ENCODE assay signal across 17 cellular contexts in the genomic region with DNA sequence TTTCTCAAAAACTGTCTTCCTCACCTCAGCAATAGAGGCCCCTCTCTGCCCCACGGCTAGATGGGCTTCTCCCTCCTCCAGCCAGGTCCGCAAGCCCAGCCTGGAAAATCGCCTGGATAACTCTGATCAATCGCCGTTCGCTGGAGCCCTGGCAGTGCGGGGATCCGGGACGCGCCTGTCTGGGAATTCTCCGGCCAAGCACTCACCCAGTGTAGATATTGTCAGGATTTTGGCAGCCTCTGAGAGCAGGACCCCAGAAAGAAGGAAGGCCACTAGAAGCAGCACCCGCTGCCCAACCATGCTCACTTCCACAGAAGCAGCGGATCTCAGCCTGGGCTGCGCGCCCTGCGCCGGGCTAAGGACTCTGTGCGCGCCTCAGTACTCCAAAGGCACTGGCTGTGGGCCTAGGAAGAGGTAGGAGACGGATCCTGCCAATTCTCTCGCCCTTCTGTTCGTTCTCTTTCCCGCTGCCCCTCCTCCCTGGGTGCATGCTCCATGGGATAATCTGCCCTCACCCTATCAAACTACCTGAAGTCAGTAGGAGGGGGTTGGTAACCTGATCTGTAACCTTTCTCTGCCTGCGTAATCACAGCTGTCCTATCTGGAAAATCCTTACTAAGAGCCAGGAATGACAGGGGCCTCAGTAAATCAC. TPM values are rescaled to one million over a fixed set of nuclear protein-coding genes. Genes with fewer than 3 reads are reported as not detected.
DNase-seq lines count a peak whose midpoint lies in the region; ATAC-seq, FAIRE-seq and TF ChIP-seq lines count a peak whose summit lies in the region.
"Had no signal": no experiment of that assay in that cellular context is flagged by ENCODE, and none has a peak within 500 bp of the region (broad histone marks: within the 10 kb centered on the region; RNA-seq: fewer than 3 reads in every experiment).

A gene with protein sequence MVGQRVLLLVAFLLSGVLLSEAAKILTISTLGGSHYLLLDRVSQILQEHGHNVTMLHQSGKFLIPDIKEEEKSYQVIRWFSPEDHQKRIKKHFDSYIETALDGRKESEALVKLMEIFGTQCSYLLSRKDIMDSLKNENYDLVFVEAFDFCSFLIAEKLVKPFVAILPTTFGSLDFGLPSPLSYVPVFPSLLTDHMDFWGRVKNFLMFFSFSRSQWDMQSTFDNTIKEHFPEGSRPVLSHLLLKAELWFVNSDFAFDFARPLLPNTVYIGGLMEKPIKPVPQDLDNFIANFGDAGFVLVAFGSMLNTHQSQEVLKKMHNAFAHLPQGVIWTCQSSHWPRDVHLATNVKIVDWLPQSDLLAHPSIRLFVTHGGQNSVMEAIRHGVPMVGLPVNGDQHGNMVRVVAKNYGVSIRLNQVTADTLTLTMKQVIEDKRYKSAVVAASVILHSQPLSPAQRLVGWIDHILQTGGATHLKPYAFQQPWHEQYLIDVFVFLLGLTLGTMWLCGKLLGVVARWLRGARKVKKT (minus strand): TSS at position 450 of the 652 bp plus-strand sequence. CDS start 150 bp downstream, at position 300.

- no TSS peak for BruUV-seq in OCI-LY7 (replicated peaks; lab: Mats Ljungman, UMichigan)

- peak; percentile 95 for ATAC-seq in WTC11
- no peak for ATAC-seq in HG02840 (IDR thresholded peaks at IDR 0.05; ENCODE audit: low FRiP score, unreplicated experiment)
- ATAC-seq: mucosa of descending colon, Panc1 had no signal

- H3K9me3 ChIP-seq in kidney (ENCODE audit: control insufficient read depth in 1 of 2, low read length in 2 of 2) (no peaks in the 10 kb centered on the region), OCI-LY7 (ENCODE audit: low read length) (no peaks in the 10 kb centered on the region), SK-N-SH (no peaks in the 10 kb centered on the region)
- H3K9me3 ChIP-seq: mucosa of descending colon had no signal

- WGBS in SK-N-SH (ENCODE audit: low lambda C conversion rate) = 37% methylated on average over 19 of the region's 24 CpGs

- H3K9ac ChIP-seq in kidney (ENCODE audit: low read length in 2 of 2) (peak within 1 kb of the TSS; percentile 33 to 77), SK-N-SH (no peak within 1 kb of the TSS)

- H3K36me3 Mint-ChIP-seq in WTC11 = no peaks in the 10 kb centered on the region
- H3K36me3 Mint-ChIP-seq: IgD-negative memory B cell had no signal

- CTCF ChIA-PET in WTC11 (lab: Charles Lee) (interaction anchor here (1.3 to 3.6 kb wide), 4 partner anchors 27 to 88 kb away, joined by 4 to 15 read pairs (median 14); no protein-coding TSS in a partner anchor), OCI-LY7 (lab: Charles Lee; ENCODE audit: unreplicated experiment) (no interaction called here), SK-N-SH (lab: Yijun Ruan, JAX) (interaction anchor here (0.7 to 1.0 kb wide), 2 partner anchors 66 to 315 kb away, joined by 3 to 4 read pairs; no protein-coding TSS in a partner anchor)

- H3K4me1 Mint-ChIP-seq in WTC11 = peaks cover 13% of the 10 kb centered on the region
- H3K4me1 Mint-ChIP-seq: IgD-negative memory B cell had no signal

- peak within 1 kb of the TSS; percentile 40 to 77 for H3K27ac ChIP-seq in kidney (ENCODE audit: low read depth in 2 of 2, low read length in 2 of 2)
- no peak within 1 kb of the TSS for H3K27ac ChIP-seq in OCI-LY7 (ENCODE audit: low read depth, low read length, poor library complexity, severe bottlenecking)
- no peak within 1 kb of the TSS for H3K27ac ChIP-seq in SK-N-SH (ENCODE audit: low read depth in 2 of 2, low read length in 1 of 2)

- H3K27me3 Mint-ChIP-seq in WTC11 (ENCODE audit: low read depth) = peaks cover 39% of the 10 kb centered on the region

- H4K20me1 ChIP-seq in OCI-LY7 (ENCODE audit: insufficient read depth, low read length) = no peaks in the 10 kb centered on the region
- H4K20me1 ChIP-seq in SK-N-SH (ENCODE audit: insufficient read depth) = no peaks in the 10 kb centered on the region

- no peak within 1 kb of the TSS for H3K27ac Mint-ChIP-seq in WTC11
- H3K27ac Mint-ChIP-seq: IgD-negative memory B cell; stimulated activated naive CD8-positive, alpha-beta T cell treated with anti-CD3 and anti-CD28 coated beads, Interleukin-15, Interleukin-2, amounts not matched to agents 100 ng/mL and 50 ng/mL, for 24 hours had no signal

- H3K4me2 ChIP-seq in OCI-LY7 (ENCODE audit: low read length) = no peak within 1 kb of the TSS
- no peak within 1 kb of the TSS for H3K4me2 ChIP-seq in SK-N-SH

- no peaks in the 10 kb centered on the region for H3F3A ChIP-seq in SK-N-SH (replicated peaks; ENCODE audit: insufficient read depth)

- H3K79me2 ChIP-seq in OCI-LY7 (ENCODE audit: insufficient read depth, low read depth, low read length) = no peaks in the 10 kb centered on the region
- H3K79me2 ChIP-seq in SK-N-SH (ENCODE audit: insufficient read depth) = no peaks in the 10 kb centered on the region

- H3K27me3 ChIP-seq in SK-N-SH (ENCODE audit: insufficient read depth) = no peaks in the 10 kb centered on the region

- no peaks in the 10 kb centered on the region for H3K9me2 ChIP-seq in OCI-LY7 (ENCODE audit: insufficient read depth, low read length)
- no peaks in the 10 kb centered on the region for H3K9me2 ChIP-seq in SK-N-SH

- intact Hi-C loops in kidney (cut with DNase I) (no loop called here), OCI-LY7 (cut with micrococcal nuclease; ENCODE audit: unreplicated experiment) (no loop called here)

- POLR2A ChIA-PET in WTC11 (lab: Charles Lee) = interaction anchor here (0.5 kb wide), 1 partner anchor 588 kb away, joined by 3 read pairs; no protein-coding TSS in a partner anchor
- POLR2A ChIA-PET in OCI-LY7 (lab: Charles Lee) = interaction anchor here (0.5 to 0.8 kb wide), 2 partner anchors 303 to 515 kb away, joined by 3 to 4 read pairs; no protein-coding TSS in a partner anchor
- POLR2A ChIA-PET in SK-N-SH (lab: Yijun Ruan, JAX) = no interaction called here

- TF ChIP-seq EP300 in SK-N-SH (IDR thresholded peaks at IDR 0.05; ENCODE audit: borderline replicate concordance in 1 of 2, low read depth in 1 of 2, low read length in 1 of 2) = no peak

- H3K4me3 ChIP-seq in kidney (ENCODE audit: low read length in 2 of 2) (peak within 1 kb of the TSS; percentile 66 to 72), OCI-LY7 (ENCODE audit: low read depth, low read length, poor library complexity, severe bottlenecking) (no peak within 1 kb of the TSS), SK-N-SH (ENCODE audit: low read depth in 2 of 2, low read length in 1 of 2) (no peak within 1 kb of the TSS)
- H3K4me3 ChIP-seq: mucosa of descending colon had no signal

- H3K36me3 ChIP-seq in kidney (ENCODE audit: control insufficient read depth in 1 of 2, insufficient read depth in 2 of 2, low read length in 2 of 2) (no peaks in the 10 kb centered on the region), OCI-LY7 (ENCODE audit: insufficient read depth, low read length) (no peaks in the 10 kb centered on the region), SK-N-SH (replicated peaks in 1 of 2; ENCODE audit: control insufficient read depth in 1 of 2, insufficient read depth in 2 of 2, low read length in 1 of 2) (no peaks in the 10 kb centered on the region)

- H3K9me3 Mint-ChIP-seq in WTC11 = no peaks in the 10 kb centered on the region
- H3K9me3 Mint-ChIP-seq: stimulated activated naive CD8-positive, alpha-beta T cell treated with anti-CD3 and anti-CD28 coated beads, Interleukin-15, Interleukin-2, amounts not matched to agents 100 ng/mL and 50 ng/mL, for 24 hours had no signal

- H3K4me1 ChIP-seq in kidney (ENCODE audit: control insufficient read depth in 1 of 2, insufficient read depth in 1 of 2, low read depth in 1 of 2, low read length in 2 of 2) (no peaks in the 10 kb centered on the region), OCI-LY7 (ENCODE audit: insufficient read depth, low read length, poor library complexity, severe bottlenecking) (no peaks in the 10 kb centered on the region), SK-N-SH (ENCODE audit: control insufficient read depth in 1 of 2, insufficient read depth in 2 of 2, low read depth in 1 of 2, low read length in 1 of 2) (no peaks in the 10 kb centered on the region)

- no peak within 1 kb of the TSS for H2AFZ ChIP-seq in OCI-LY7 (ENCODE audit: low read length)
- H2AFZ ChIP-seq in SK-N-SH (ENCODE audit: low read depth) = no peak within 1 kb of the TSS

- TF ChIP-seq RAD21 in SK-N-SH (IDR thresholded peaks at IDR 0.05; ENCODE audit: low read length) = no peak

- DNase-seq in D341Med (ENCODE audit: low spot score) (peak; percentile 24), NCI-H1105 (lab: John Stamatoyannopoulos, UW) (peak; percentile 79), WTC11 (ENCODE audit: low spot score) (peak; percentile 59), kidney (no peak), OCI-LY7 (ENCODE audit: low spot score) (no peak), SIG-M5 treated with dmso at 0.1 percent for 504 hours (lab: John Stamatoyannopoulos, UW; ENCODE audit: unreplicated experiment) (no peak), SK-N-SH (no peak)
- DNase-seq: activated gamma-delta T cell treated with Interleukin-2 at 50 U/mL for 16 hours, mucosa of descending colon, NCI-H146, T1000 had no signal

- TF ChIP-seq CTCF in WTC11 (IDR thresholded peaks at IDR 0.05) = no peak
- TF ChIP-seq CTCF in kidney (IDR thresholded peaks at IDR 0.05; ENCODE audit: borderline replicate concordance, extremely low read depth, insufficient read depth) = no peak
- no peak for TF ChIP-seq CTCF in OCI-LY7 (conservative IDR thresholded peaks at IDR 0.05; ENCODE audit: low read length)
- TF ChIP-seq CTCF in SK-N-SH (IDR thresholded peaks at IDR 0.05) = no peak

- peak within 1 kb of the TSS; percentile 87 for H3K4me3 Mint-ChIP-seq in WTC11
- H3K4me3 Mint-ChIP-seq: stimulated activated naive CD8-positive, alpha-beta T cell treated with anti-CD3 and anti-CD28 coated beads, Interleukin-15, Interleukin-2, amounts not matched to agents 100 ng/mL and 50 ng/mL, for 24 hours had no signal

- no peak for FAIRE-seq in kidney (lab: Jason Lieb, UNC)
- FAIRE-seq: bronchial epithelial cell, endothelial cell of umbilical vein had no signal

TF ChIP-seq in WTC11, 78 proteins besides CTCF, POLR2A, EP300 and RAD21 (continues in another document):
- TF ChIP-seq TP53 (CRISPR knock-in tag; IDR thresholded peaks at IDR 0.05) = no peak

TF ChIP-seq in SK-N-SH, 30 proteins besides CTCF, POLR2A, EP300 and RAD21 (continues in another document):
- TF ChIP-seq TCF12 (IDR thresholded peaks at IDR 0.05) (no peak), RXRA (IDR thresholded peaks at IDR 0.05; ENCODE audit: borderline replicate concordance, low read depth) (no peak)

RNA-seq across cellular contexts. Expression of the gene that starts here (rescaled TPM):
- 2.0 to 2.7 TPM (median 2.1 TPM) in 3 replicates for total RNA-seq in WTC11 (2021)
- 6.1 TPM for total RNA-seq in kidney
- polyA plus RNA-seq in kidney (ENCODE audit: insufficient read depth, low read depth, low replicate concordance) = 37.5 TPM
- total RNA-seq in OCI-LY7 (2014; rRNA removed; shearing (Covaris generic)) = not detected in 2 replicates
- total RNA-seq in OCI-LY7 (2022) = not detected in 2 replicates
- polyA plus RNA-seq in SK-N-SH (2012; rRNA removed) = not detected in 2 replicates
- polyA plus RNA-seq in SK-N-SH (2012; cell fraction: cytosol; rRNA removed) = not detected in 2 replicates
- polyA plus RNA-seq in SK-N-SH (2012; cell fraction: nucleus; rRNA removed) = not detected in 2 replicates
- total RNA-seq: bronchial epithelial cell, endothelial cell of umbilical vein, mucosa of descending colon had no signal
- polyA plus RNA-seq: endothelial cell of umbilical vein, IgD-negative memory B cell had no signal

Comparison
In these comparisons a context has a peak if more than half of its experiments do, and no peak if none do; other contexts are left out.
1. RNA of the gene that starts here (polyA plus RNA-seq): 37.5 TPM in kidney (single experiment); not detected in SK-N-SH; every median in the first group is over 10 times any median in the second.
2. DNase-seq: peak in D341Med (single experiment), NCI-H1105 (single experiment) and WTC11 (single experiment); none in kidney (single experiment), OCI-LY7 (single experiment), SIG-M5 treated with dmso at 0.1 percent for 504 hours (single experiment) and SK-N-SH (single experiment).
3. H3K27ac ChIP-seq: peak in kidney (2 of 2); none in OCI-LY7 (single experiment) and SK-N-SH (0 of 2).
4. H3K4me3 ChIP-seq: peak in kidney (2 of 2); none in OCI-LY7 (single experiment) and SK-N-SH (0 of 2).